ENCODE assay signal across 18 cellular contexts in genomic region chrX:113529425-113530013, GRCh38.
"Had no signal": no experiment of that assay in that cellular context is flagged by ENCODE, and none has a peak within 500 bp of the region (broad histone marks: within the 10 kb centered on the region; RNA-seq: fewer than 3 reads in every experiment).

No MANE protein-coding gene starts in this region.

- H3K36me3 ChIP-seq: heart right ventricle, spleen had no signal

- H3K4me1 Mint-ChIP-seq: natural killer cell had no signal

- H3K4me1 ChIP-seq: heart right ventricle, spleen had no signal

- H3K9me3 ChIP-seq: heart right ventricle, mucosa of descending colon, spleen had no signal

- H3K27ac Mint-ChIP-seq: natural killer cell had no signal

- ATAC-seq: heart right ventricle, mucosa of descending colon, natural killer cell, sciatic nerve had no signal

- H3K4me3 Mint-ChIP-seq: natural killer cell, neural crest cell had no signal

- DNase-seq: dorsolateral prefrontal cortex; effector CD8-positive, alpha-beta T cell; foreskin melanocyte; heart right ventricle; hypothalamus; kidney glomerular epithelial cell; mammary epithelial cell; mucosa of descending colon; natural killer cell; posterior cingulate gyrus; spleen; stimulated activated CD4-positive, alpha-beta T cell treated with anti-CD3 and anti-CD28 coated beads, Interleukin-2, amount 100 ng/mL, for 24 hours; stimulated activated CD4-positive, alpha-beta T cell treated with anti-CD3 and anti-CD28 coated beads, Interleukin-4, amount 100 ng/mL, for 4 hours; stimulated activated naive CD4-positive, alpha-beta T cell treated with Interleukin-2 at 50 U/mL for 16 hours; trophoblast cell had no signal

- H3K36me3 Mint-ChIP-seq: natural killer cell had no signal

- H3K4me3 ChIP-seq: coronary artery, dorsolateral prefrontal cortex, heart right ventricle, mucosa of descending colon, spleen had no signal

- H3K27ac ChIP-seq: coronary artery, dorsolateral prefrontal cortex, heart right ventricle, spleen had no signal
